ENCODE assay signal across 20 cellular contexts in the genomic region with DNA sequence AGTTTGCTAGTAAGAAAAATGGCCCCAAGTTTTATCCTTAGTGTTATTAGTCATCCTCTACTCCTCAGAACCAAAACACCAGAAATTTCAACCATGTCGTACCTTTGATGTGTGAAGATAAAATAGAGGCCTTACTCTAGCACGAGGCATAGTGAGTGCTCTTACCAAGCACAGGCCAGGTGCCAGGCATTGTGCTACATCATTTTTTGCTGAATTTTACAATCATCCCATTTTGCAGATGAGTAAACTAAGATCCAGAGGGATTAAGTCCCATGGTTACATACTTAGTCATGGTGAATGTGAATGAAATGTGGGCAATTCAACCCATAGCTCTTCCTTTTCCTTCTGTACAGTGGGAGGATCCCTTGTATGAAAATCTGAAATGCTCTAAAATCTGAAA.
"Had no signal": no experiment of that assay in that cellular context is flagged by ENCODE, and none has a peak within 500 bp of the region (broad histone marks: within the 10 kb centered on the region; RNA-seq: fewer than 3 reads in every experiment).

No MANE protein-coding gene starts in this region.

- H3K27ac ChIP-seq: epithelial cell of prostate, WERI-Rb-1 had no signal

- DNase-seq: activated CD4-positive, alpha-beta T cell treated with anti-CD3 and anti-CD28 coated beads for 1 hour; activated CD4-positive, alpha-beta T cell treated with anti-CD3 and anti-CD28 coated beads, Interleukin-2, amount 50 U/mL, for 1 hour; activated T-cell treated with anti-CD3 and anti-CD28 coated beads, Interleukin-2, amount 50 U/mL, for 1 hour; cerebellar nuclear complex; heart right ventricle; islet precursor cell; left cardiac atrium; mesenchymal stem cell; mucosa of descending colon; nucleus accumbens; retina; spleen; stimulated activated CD4-positive, alpha-beta T cell treated with anti-CD3 and anti-CD28 coated beads, Interleukin-4, amount 100 ng/mL, for 1 hour; stimulated activated naive CD4-positive, alpha-beta T cell; T-helper 1 cell; testis; WERI-Rb-1 had no signal

- H3K36me3 ChIP-seq: WERI-Rb-1 had no signal

- H3K27me3 ChIP-seq: heart right ventricle, spleen, testis had no signal

- H3K9me3 ChIP-seq: heart right ventricle, mucosa of descending colon, spleen, testis had no signal

- ATAC-seq: activated naive CD4-positive, alpha-beta T cell treated with anti-CD3 and anti-CD28 coated beads, Interleukin-2, amount 50 U/mL, for 72 hours; activated T-helper 17 cell treated with anti-CD3 and anti-CD28 coated beads, Interleukin-2, amount 50 U/mL, for 72 hours; mucosa of descending colon had no signal

- H3K4me3 ChIP-seq: heart right ventricle, mucosa of descending colon, spleen, testis had no signal
